8 cellular contexts compared by ENCODE assay signal in genomic region chr10:72354356-72355213, GRCh38. TPM values are rescaled to one million over a fixed set of nuclear protein-coding genes. Genes with fewer than 3 reads are reported as not detected.
A peak's percentile ranks its signal among the peaks of the same experiment; 100 is the strongest.
DNase-seq lines count a peak whose midpoint lies in the region; ATAC-seq and TF ChIP-seq lines count a peak whose summit lies in the region.

Gene DNAJB12 (minus strand): TSS chr10:72354919. CDS start chr10:72354897, 22 bp downstream.

- TF ChIP-seq POLR2A in spleen (IDR thresholded peaks at IDR 0.05), result peak; percentile 45 to 68 (median 59)

- peaks cover 12% of the 10 kb centered on the region for H3K36me3 Mint-ChIP-seq in central memory CD8-positive, alpha-beta T cell (ENCODE audit: insufficient read depth)

- no peaks in the 10 kb centered on the region for H3K9me3 Mint-ChIP-seq in central memory CD8-positive, alpha-beta T cell

- H3K4me3 Mint-ChIP-seq in central memory CD8-positive, alpha-beta T cell, result peak within 1 kb of the TSS; percentile 93

- H3K27me3 ChIP-seq in spleen (replicated peaks in 1 of 7), result no peaks in the 10 kb centered on the region

- TF ChIP-seq CTCF in AG10803 (conservative IDR thresholded peaks at IDR 0.05; ENCODE audit: low read length) (no peak), spleen (IDR thresholded peaks at IDR 0.05 in 8 of 11, conservative IDR thresholded peaks at IDR 0.05 in 3 of 11) (peak in 4 of 11 experiments; percentile 11 to 51 (median 36))

- DNase-seq in AG10803 (ENCODE audit: low read depth), result peak; percentile 93
- peak; percentile 79 for DNase-seq in NCI-H446 treated with DMSO at 0.1 percent for 48 hours (lab: John Stamatoyannopoulos, UW)
- peak; percentile 88 to 90 for DNase-seq in central memory CD8-positive, alpha-beta T cell (ENCODE audit: low spot score in 2 of 2)
- DNase-seq in iris pigment epithelial cell (ENCODE audit: low read depth), result peak; percentile 97
- peak; percentile 97 for DNase-seq in spleen

- peak; percentile 62 for ATAC-seq in GM19043 (IDR thresholded peaks at IDR 0.05; ENCODE audit: low read depth, unreplicated experiment)
- ATAC-seq in HG03354 (IDR thresholded peaks at IDR 0.05; ENCODE audit: poor library complexity, severe bottlenecking, unreplicated experiment), result peak; percentile 83
- peak; percentile 86 to 89 for ATAC-seq in activated CD4-positive, CD25-positive, alpha-beta regulatory T cell treated with anti-CD3 and anti-CD28 coated beads, Interleukin-2, amount 50 U/mL, for 24 hours
- peak; percentile 86 for ATAC-seq in central memory CD8-positive, alpha-beta T cell (replicated peaks; ENCODE audit: extremely low read depth, poor library complexity, severe bottlenecking)

- peaks cover 16 to 60% (median 41%) of the 10 kb centered on the region in 6 donors for H3K4me1 ChIP-seq in spleen

- peaks cover 0 to 35% (median 6%) of the 10 kb centered on the region in 6 donors for H3K36me3 ChIP-seq in spleen

- no peaks in the 10 kb centered on the region for H3K9me3 ChIP-seq in spleen

- peak within 1 kb of the TSS; percentile 89 to 99 (median 97) for H3K27ac ChIP-seq in spleen

- H3K4me3 ChIP-seq in AG10803 (ENCODE audit: low read length), result peak within 1 kb of the TSS; percentile 99
- peak within 1 kb of the TSS; percentile 68 to 97 (median 86) for H3K4me3 ChIP-seq in spleen

- no peaks in the 10 kb centered on the region for H3K27me3 Mint-ChIP-seq in central memory CD8-positive, alpha-beta T cell

- WGBS in spleen, 5 donors, result 0% methylated on average over 56 to 74 of the region's 74 CpGs

- peak within 1 kb of the TSS; percentile 98 for H3K27ac Mint-ChIP-seq in central memory CD8-positive, alpha-beta T cell (ENCODE audit: low read depth)

- H3K4me1 Mint-ChIP-seq in central memory CD8-positive, alpha-beta T cell, result peaks cover 50% of the 10 kb centered on the region

- intact Hi-C loops in spleen (cut with DNase I; ENCODE audit: low total_unique reads), result no loop called here

RNA-seq across cellular contexts. Expression of gene DNAJB12, which starts in this region (rescaled TPM):
- 10 to 100 TPM; 32.7 to 55.4 (median 41.6) TPM for total RNA-seq in spleen
- 10 to 100 TPM; 13.6 to 16.5 (median 14.3) TPM for polyA plus RNA-seq in spleen

Comparison
In these comparisons a context has a peak if more than half of its experiments do, and no peak if none do; other contexts are left out.
1. Peak in every context shown above with its lines: DNase-seq, ATAC-seq, H3K4me3 ChIP-seq and H3K27ac ChIP-seq.